Comparison of ENCODE assay signal across 8 cellular contexts in the genomic region with DNA sequence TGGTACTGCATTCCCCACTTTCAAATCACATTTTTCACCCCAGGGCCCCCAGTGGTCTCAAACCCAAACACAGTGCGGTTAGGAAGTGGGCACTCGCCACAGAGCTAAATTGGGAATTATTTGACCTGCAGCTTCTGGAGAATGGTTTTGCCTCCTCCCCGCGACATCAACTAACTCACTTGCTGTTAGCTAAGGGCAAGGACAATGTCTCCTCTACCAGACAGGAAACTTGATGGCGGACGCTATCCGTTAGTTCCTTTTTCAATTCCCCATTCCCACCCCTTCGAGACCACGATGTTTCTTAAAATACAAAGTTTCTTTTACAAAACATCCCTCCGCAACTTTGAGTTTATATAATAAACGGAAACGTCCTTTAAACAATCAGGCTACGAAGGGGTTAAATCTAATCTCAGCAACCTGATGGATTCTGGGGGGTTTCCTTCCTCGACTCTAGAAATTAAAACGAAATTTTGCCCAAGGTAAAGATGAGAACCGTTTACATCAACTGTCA. TPM values are rescaled to one million over a fixed set of nuclear protein-coding genes. Genes with fewer than 3 reads are reported as not detected.
A peak's percentile ranks its signal among the peaks of the same experiment; 100 is the strongest.
DNase-seq lines count a peak whose midpoint lies in the region; ATAC-seq, FAIRE-seq and TF ChIP-seq lines count a peak whose summit lies in the region.

No MANE protein-coding gene starts in this region.

- peaks cover 27% of the 10 kb centered on the region for H3K36me3 Mint-ChIP-seq in activated CD8-positive, alpha-beta memory T cell treated with anti-CD3 and anti-CD28 coated beads, Interleukin-2, amount 10 ng/mL, durations not matched to agents 7 days and 5 days

- TF ChIP-seq CTCF in heart right ventricle (IDR thresholded peaks at IDR 0.05) = no peak
- no peak for TF ChIP-seq CTCF in gastroesophageal sphincter (IDR thresholded peaks at IDR 0.05)

- H3K4me3 ChIP-seq in heart right ventricle (peak overlapping the region; percentile 77 to 100 (median 94)), gastroesophageal sphincter (peak overlapping the region; percentile 70 to 92), small intestine (ENCODE audit: low read depth in 1 of 2, low read length in 2 of 2) (peak overlapping the region; percentile 32 to 92)

- peak overlapping the region; percentile 91 for H3K4me3 Mint-ChIP-seq in activated CD8-positive, alpha-beta memory T cell treated with anti-CD3 and anti-CD28 coated beads, Interleukin-2, amount 10 ng/mL, durations not matched to agents 7 days and 5 days

- H3K27ac ChIP-seq in heart right ventricle (peak overlapping the region; percentile 88 to 100 (median 98)), gastroesophageal sphincter (peak overlapping the region; percentile 96 to 100 (median 100)), small intestine (ENCODE audit: low read depth in 1 of 2, low read length in 1 of 2) (peak overlapping the region; percentile 45 to 100)

- TF ChIP-seq EP300 in gastroesophageal sphincter (IDR thresholded peaks at IDR 0.05) = no peak

- H3K9me3 ChIP-seq in heart right ventricle (no peaks in the 10 kb centered on the region), gastroesophageal sphincter (no peaks in the 10 kb centered on the region), small intestine (ENCODE audit: control insufficient read depth, low read depth) (no peaks in the 10 kb centered on the region)

- no peak for TF ChIP-seq POLR2A in gastroesophageal sphincter (IDR thresholded peaks at IDR 0.05)

- H3K9me3 Mint-ChIP-seq in activated CD8-positive, alpha-beta memory T cell treated with anti-CD3 and anti-CD28 coated beads, Interleukin-2, amount 10 ng/mL, durations not matched to agents 7 days and 5 days (ENCODE audit: low read depth) = no peaks in the 10 kb centered on the region

- DNase-seq in heart right ventricle = no peak
- DNase-seq in Right ventricle myocardium superior = no peak
- peak; percentile 56 for DNase-seq in activated CD8-positive, alpha-beta memory T cell treated with anti-CD3 and anti-CD28 coated beads, Interleukin-2, amount 10 ng/mL, durations not matched to agents 7 days and 5 days
- no peak for DNase-seq in small intestine
- no peak for DNase-seq in NCI-H526 treated with DMSO at 0.1 percent for 48 hours (lab: John Stamatoyannopoulos, UW)
- no peak for DNase-seq in cortex of kidney (lab: John Stamatoyannopoulos, UW)

- no peaks in the 10 kb centered on the region for H3K27me3 ChIP-seq in heart right ventricle
- no peaks in the 10 kb centered on the region for H3K27me3 ChIP-seq in gastroesophageal sphincter
- H3K27me3 ChIP-seq in small intestine (ENCODE audit: control insufficient read depth in 2 of 2, insufficient read depth in 2 of 2, low read length in 2 of 2) = no peaks in the 10 kb centered on the region

- ATAC-seq in heart right ventricle (no peak), Right ventricle myocardium superior (ENCODE audit: poor library complexity) (no peak), gastroesophageal sphincter (no peak), GM19351 (IDR thresholded peaks at IDR 0.05; ENCODE audit: unreplicated experiment) (no peak)
- no peak for ATAC-seq in activated CD8-positive, alpha-beta memory T cell treated with anti-CD3 and anti-CD28 coated beads, Interleukin-2, amount 10 ng/mL, durations not matched to agents 7 days and 5 days

- H3K27me3 Mint-ChIP-seq in activated CD8-positive, alpha-beta memory T cell treated with anti-CD3 and anti-CD28 coated beads, Interleukin-2, amount 10 ng/mL, durations not matched to agents 7 days and 5 days = no peaks in the 10 kb centered on the region

- intact Hi-C loops in heart right ventricle (cut with DNase I) (loop anchor here in 7 of 10 donors (2.0 to 10.0 kb wide), 8 partner anchors 57 to 223 kb away; a partner anchor contains a TSS), Right ventricle myocardium superior (cut with DNase I) (no loop called here)

- H3K4me1 ChIP-seq in heart right ventricle (peaks cover 9 to 67% (median 56%) of the 10 kb centered on the region in 9 donors), gastroesophageal sphincter (peaks cover 13 to 68% (median 34%) of the 10 kb centered on the region in 3 donors), small intestine (ENCODE audit: control insufficient read depth in 2 of 2, insufficient read depth in 1 of 2, low read depth in 1 of 2, low read length in 1 of 2) (peaks cover 0 to 18% of the 10 kb centered on the region in 2 donors)

- H3K4me1 Mint-ChIP-seq in activated CD8-positive, alpha-beta memory T cell treated with anti-CD3 and anti-CD28 coated beads, Interleukin-2, amount 10 ng/mL, durations not matched to agents 7 days and 5 days = peaks cover 49% of the 10 kb centered on the region

- no peak for FAIRE-seq in small intestine (lab: Jason Lieb, UNC)

- CTCF ChIA-PET in activated CD8-positive, alpha-beta memory T cell treated with anti-CD3 and anti-CD28 coated beads, Interleukin-2, amount 10 ng/mL, durations not matched to agents 7 days and 5 days (lab: Charles Lee) = interaction anchor here (0.7 to 5.3 kb wide), 17 partner anchors 9 to 230 kb away, joined by 3 to 31 read pairs (median 4); a partner anchor contains a TSS

- H3K27ac Mint-ChIP-seq in activated CD8-positive, alpha-beta memory T cell treated with anti-CD3 and anti-CD28 coated beads, Interleukin-2, amount 10 ng/mL, durations not matched to agents 7 days and 5 days = peak overlapping the region; percentile 97

- H3K36me3 ChIP-seq in heart right ventricle = peaks cover 0 to 34% (median 12%) of the 10 kb centered on the region in 9 donors
- peaks cover 0 to 21% of the 10 kb centered on the region in 2 donors for H3K36me3 ChIP-seq in gastroesophageal sphincter
- H3K36me3 ChIP-seq in small intestine (ENCODE audit: control insufficient read depth in 2 of 2, insufficient read depth in 2 of 2, low read length in 2 of 2) = peaks cover 0 to 8% of the 10 kb centered on the region in 2 donors

- 2 to 3% methylated on average over 16 of the region's 16 CpGs for WGBS in heart right ventricle, 2 donors
- 1% methylated on average over 13 to 16 of the region's 16 CpGs for WGBS in gastroesophageal sphincter (ENCODE audit: low coverage in 1 of 2), 2 donors
- 1 to 9% (median 7%) methylated on average over 16 of the region's 16 CpGs for WGBS in small intestine, 3 donors

RNA-seq across cellular contexts. Expression of a gene that starts 0.5 kb away (rescaled TPM):
- 10 to 100 TPM; 48.9 to 81.3 (median 66.3) TPM for total RNA-seq in heart right ventricle
- 10 to 100 TPM in 1 of 2 donors, 1 to 10 TPM in 1; 5.9 to 16.7 TPM for polyA plus RNA-seq in heart right ventricle
- total RNA-seq in Right ventricle myocardium superior = 42.5 TPM
- 10 to 100 TPM; 76.9 to 80.6 TPM for total RNA-seq in activated CD8-positive, alpha-beta memory T cell treated with anti-CD3 and anti-CD28 coated beads, Interleukin-2, amount 10 ng/mL, durations not matched to agents 7 days and 5 days
- total RNA-seq in gastroesophageal sphincter = 10 to 100 TPM; 37.7 to 54.1 (median 46.1) TPM
- 10 to 100 TPM in 1 of 3 donors, 1 to 10 TPM in 2; 5.7 to 12.5 (median 6.0) TPM for polyA plus RNA-seq in small intestine

RNA-seq across cellular contexts. Expression of a gene that starts 24.1 kb away (rescaled TPM):
- total RNA-seq in heart right ventricle = 10 to 100 TPM in 6 of 10 donors, 1 to 10 TPM in 4; 4.0 to 14.0 (median 10.5) TPM
- polyA plus RNA-seq in heart right ventricle = 1 to 10 TPM; 6.1 to 7.6 TPM
- total RNA-seq in Right ventricle myocardium superior = 9.5 TPM
- total RNA-seq in activated CD8-positive, alpha-beta memory T cell treated with anti-CD3 and anti-CD28 coated beads, Interleukin-2, amount 10 ng/mL, durations not matched to agents 7 days and 5 days = 10 to 100 TPM; 31.6 to 44.9 TPM
- 10 to 100 TPM; 12.4 to 39.5 (median 19.8) TPM for total RNA-seq in gastroesophageal sphincter
- polyA plus RNA-seq in small intestine = 1 to 10 TPM; 2.9 to 8.0 (median 6.5) TPM

RNA-seq across cellular contexts. Expression of a gene that starts 59.9 kb away (rescaled TPM):
- total RNA-seq in heart right ventricle (1 to 10 TPM in 1 of 10 donors, under 1 TPM in 2, not detected in 7; 0.78 to 2.7 (median 0.94) TPM), Right ventricle myocardium superior (not detected), gastroesophageal sphincter (not detected)
- polyA plus RNA-seq in heart right ventricle (not detected), small intestine (not detected)
- not detected for total RNA-seq in activated CD8-positive, alpha-beta memory T cell treated with anti-CD3 and anti-CD28 coated beads, Interleukin-2, amount 10 ng/mL, durations not matched to agents 7 days and 5 days
